In the genomic region with DNA sequence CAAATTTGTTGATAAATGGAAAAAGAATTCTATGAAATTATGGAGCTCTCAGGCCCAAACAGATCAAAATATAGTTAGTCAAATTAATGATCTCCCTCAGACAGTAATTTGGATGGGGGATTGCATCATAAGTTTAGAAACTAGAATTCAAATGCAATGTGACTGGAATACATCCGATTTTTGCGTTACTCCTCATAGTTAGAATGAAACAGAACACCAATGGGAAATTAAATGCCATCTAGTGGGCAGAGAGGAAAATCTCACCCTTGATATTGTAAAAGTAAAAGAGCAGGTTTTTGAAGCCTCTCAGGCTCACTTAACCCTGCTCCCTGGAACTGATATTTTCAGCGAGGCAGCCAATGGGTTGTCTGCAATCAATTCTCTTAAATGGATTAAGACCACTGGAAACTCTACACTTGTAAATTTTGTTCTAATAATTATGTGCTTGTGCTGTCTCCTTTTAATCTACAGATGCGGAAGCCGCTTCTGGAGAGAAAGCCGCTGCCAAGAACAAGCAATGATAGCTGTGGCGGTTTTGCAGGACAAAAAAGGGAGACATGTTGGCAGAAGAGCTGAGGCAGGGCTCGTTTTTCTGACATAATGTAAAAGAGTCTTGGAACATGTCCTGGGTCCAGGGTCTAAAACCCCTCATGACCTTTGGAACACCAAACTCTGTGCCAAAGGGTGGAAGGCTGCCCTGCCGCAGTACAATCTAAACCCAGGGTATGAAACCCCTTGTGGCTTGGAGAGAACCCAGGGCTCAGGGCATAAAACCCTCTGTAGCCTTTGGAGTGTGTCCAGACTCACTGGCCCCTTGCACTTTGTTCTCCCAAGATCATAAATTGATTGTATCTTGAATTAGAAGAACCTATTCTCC, we compare ENCODE assay signal across 6 cellular contexts.
DNase-seq lines count a peak whose midpoint lies in the region; ATAC-seq lines count a peak whose summit lies in the region.

No MANE protein-coding gene starts in this region.

- ATAC-seq in HG02623 (IDR thresholded peaks at IDR 0.05; ENCODE audit: unreplicated experiment) (no peak), GM19035 (IDR thresholded peaks at IDR 0.05; ENCODE audit: unreplicated experiment) (no peak)

- DNase-seq in ELF-1 (ENCODE audit: low read depth, low spot score), result peak; percentile 11
- peak; percentile 42 for DNase-seq in NCI-H69 (lab: John Stamatoyannopoulos, UW)
- peak; percentile 13 for DNase-seq in glomerular visceral epithelial cell (ENCODE audit: extremely low spot score)
- no peak for DNase-seq in HuH-7.5 (ENCODE audit: low spot score)
